Comparison of ENCODE assay signal across 1 cellular context in the genomic region with DNA sequence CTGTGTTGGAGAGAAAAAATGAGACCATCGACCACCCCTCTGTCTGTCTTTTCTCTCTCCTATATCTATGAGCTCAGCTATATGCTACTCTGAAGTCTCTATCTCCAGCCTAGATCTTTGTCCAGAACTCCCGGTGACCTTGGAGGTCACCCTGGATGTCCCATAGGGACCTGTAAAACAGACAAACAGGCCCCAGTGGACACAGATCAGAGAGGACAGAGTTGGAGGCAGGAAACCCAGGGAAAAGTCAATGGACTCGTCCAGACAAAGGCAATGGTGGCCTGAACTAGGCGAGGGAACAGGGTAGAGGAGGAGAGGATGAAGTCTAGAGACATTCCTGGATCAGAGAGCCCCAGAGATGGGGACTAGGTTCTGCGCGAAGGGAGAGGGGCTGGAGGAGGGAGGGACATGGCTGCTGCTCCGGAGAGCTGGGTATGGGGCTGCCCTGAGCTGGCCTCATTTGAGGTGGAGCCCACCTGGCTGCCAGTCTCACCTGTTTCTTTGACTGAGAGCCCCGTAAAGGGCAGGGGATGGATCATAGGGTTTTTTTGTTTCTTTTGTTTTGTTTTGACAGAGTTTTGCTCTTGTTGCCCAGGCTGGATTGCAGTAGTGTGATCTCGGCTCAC.
TF ChIP-seq lines count a peak whose summit lies in the region.

No MANE protein-coding gene starts in this region.

TF ChIP-seq in IMR-90, 13 proteins besides CTCF, POLR2A, EP300 and RAD21:
- TF ChIP-seq MXI1 (IDR thresholded peaks at IDR 0.05; ENCODE audit: borderline replicate concordance, low read depth, low read length) (no peak), NFE2L2 (IDR thresholded peaks at IDR 0.05; ENCODE audit: low read depth, low read length) (no peak), CHD1 (IDR thresholded peaks at IDR 0.05; ENCODE audit: low read depth, low read length) (no peak), RFX5 (IDR thresholded peaks at IDR 0.05; ENCODE audit: low read depth, low read length) (no peak), MAFK (IDR thresholded peaks at IDR 0.05; ENCODE audit: low read depth, low read length) (no peak), RCOR1 (IDR thresholded peaks at IDR 0.05; ENCODE audit: insufficient replicate concordance, low read length) (no peak), FOS (IDR thresholded peaks at IDR 0.05; ENCODE audit: low read depth, low read length) (no peak), CEBPB (IDR thresholded peaks at IDR 0.05; ENCODE audit: low read depth, low read length) (no peak), BHLHE40 (IDR thresholded peaks at IDR 0.05; ENCODE audit: low read depth, low read length) (no peak), SMC3 (IDR thresholded peaks at IDR 0.05; ENCODE audit: low read depth, low read length) (no peak), ELK1 (IDR thresholded peaks at IDR 0.05; ENCODE audit: borderline replicate concordance, low read depth, low read length) (no peak), MAZ (IDR thresholded peaks at IDR 0.05; ENCODE audit: borderline replicate concordance, low read depth, low read length) (no peak)
- TF ChIP-seq, protein P1, sequence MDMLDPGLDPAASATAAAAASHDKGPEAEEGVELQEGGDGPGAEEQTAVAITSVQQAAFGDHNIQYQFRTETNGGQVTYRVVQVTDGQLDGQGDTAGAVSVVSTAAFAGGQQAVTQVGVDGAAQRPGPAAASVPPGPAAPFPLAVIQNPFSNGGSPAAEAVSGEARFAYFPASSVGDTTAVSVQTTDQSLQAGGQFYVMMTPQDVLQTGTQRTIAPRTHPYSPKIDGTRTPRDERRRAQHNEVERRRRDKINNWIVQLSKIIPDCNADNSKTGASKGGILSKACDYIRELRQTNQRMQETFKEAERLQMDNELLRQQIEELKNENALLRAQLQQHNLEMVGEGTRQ (IDR thresholded peaks at IDR 0.05; ENCODE audit: low read depth, low read length), result no peak
